1 cellular context compared by ENCODE assay signal in the genomic region with DNA sequence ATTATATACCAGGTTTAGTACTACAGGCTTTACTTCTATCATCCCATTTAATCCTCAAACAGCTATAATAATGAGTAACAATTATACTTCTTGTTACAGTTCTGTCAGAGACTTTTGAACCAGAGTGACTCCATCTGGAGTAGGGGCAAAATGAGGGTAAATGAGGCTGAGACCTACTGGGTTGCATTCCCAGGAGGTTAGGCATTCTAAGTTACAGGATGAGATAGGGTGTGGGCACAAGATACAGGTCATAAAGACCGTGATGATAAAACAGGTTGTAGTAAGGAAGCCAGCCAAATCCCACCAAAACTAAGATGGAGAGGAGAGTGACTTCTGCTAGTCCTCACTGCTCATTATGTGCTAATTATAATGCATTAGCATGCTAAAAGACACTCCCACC.
TF ChIP-seq lines count a peak whose summit lies in the region.

No MANE protein-coding gene starts in this region.

TF ChIP-seq in GM23338, 12 proteins besides CTCF, POLR2A, EP300 and RAD21 (continued from another document):
- TF ChIP-seq, protein P1, sequence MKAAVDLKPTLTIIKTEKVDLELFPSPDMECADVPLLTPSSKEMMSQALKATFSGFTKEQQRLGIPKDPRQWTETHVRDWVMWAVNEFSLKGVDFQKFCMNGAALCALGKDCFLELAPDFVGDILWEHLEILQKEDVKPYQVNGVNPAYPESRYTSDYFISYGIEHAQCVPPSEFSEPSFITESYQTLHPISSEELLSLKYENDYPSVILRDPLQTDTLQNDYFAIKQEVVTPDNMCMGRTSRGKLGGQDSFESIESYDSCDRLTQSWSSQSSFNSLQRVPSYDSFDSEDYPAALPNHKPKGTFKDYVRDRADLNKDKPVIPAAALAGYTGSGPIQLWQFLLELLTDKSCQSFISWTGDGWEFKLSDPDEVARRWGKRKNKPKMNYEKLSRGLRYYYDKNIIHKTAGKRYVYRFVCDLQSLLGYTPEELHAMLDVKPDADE (IDR thresholded peaks at IDR 0.05) = no peak
TF ChIP-seq in GM23338: peak in this region for 0.
